8 cellular contexts compared by ENCODE assay signal in the genomic region with DNA sequence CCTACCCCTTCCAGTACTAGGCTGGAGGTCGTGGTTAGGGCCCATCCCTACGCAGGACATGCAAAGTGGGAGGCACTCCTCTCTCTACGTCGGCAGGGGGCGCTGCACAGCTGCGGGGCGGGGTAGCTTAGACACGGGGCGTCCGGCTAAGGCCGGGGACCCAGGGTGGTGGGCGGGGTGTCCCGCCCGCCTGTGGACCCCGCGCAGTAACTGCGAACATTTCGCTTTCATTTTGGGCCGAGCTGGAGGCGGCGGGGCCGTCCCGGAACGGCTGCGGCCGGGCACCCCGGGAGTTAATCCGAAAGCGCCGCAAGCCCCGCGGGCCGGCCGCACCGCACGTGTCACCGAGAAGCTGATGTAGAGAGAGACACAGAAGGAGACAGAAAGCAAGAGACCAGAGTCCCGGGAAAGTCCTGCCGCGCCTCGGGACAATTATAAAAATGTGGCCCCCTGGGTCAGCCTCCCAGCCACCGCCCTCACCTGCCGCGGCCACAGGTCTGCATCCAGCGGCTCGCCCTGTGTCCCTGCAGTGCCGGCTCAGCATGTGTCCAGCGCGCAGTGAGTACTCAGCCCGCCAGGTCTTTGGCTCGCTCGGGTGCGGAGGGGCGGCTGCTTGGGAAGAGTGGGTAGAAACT. TPM values are rescaled to one million over a fixed set of nuclear protein-coding genes. Genes with fewer than 3 reads are reported as not detected.
DNase-seq lines count a peak whose midpoint lies in the region; ATAC-seq and TF ChIP-seq lines count a peak whose summit lies in the region.

Gene IL12A, plus strand, starts transcription at position 219 of the 635 bp plus-strand sequence.

- H3K27ac Mint-ChIP-seq in Caco-2 (ENCODE audit: unreplicated experiment), result no peak within 1 kb of the TSS

- DNase-seq in Caco-2 (peak; percentile 80 to 86), foreskin keratinocyte (peak in 1 of 2 donors; percentile 51), superior temporal gyrus (ENCODE audit: extremely low spot score) (peak; percentile 79)
- DNase-seq in activated T-helper 9 cell treated with anti-CD3 and anti-CD28 coated beads, Interleukin-2, amount 50 U/mL, for 16 hours (ENCODE audit: low read depth), result peak; percentile 70

- H3K36me3 ChIP-seq in Caco-2 (ENCODE audit: control insufficient read depth, insufficient read depth, low read length), result no peaks in the 10 kb centered on the region
- H3K36me3 ChIP-seq in neutrophil, result no peaks in the 10 kb centered on the region

- H3K9me3 Mint-ChIP-seq in Caco-2 (ENCODE audit: unreplicated experiment), result peaks cover 9% of the 10 kb centered on the region

- no TSS peak for BruUV-seq in Caco-2 (replicated peaks; lab: Mats Ljungman, UMichigan)

- peak; percentile 91 for TF ChIP-seq CTCF in Caco-2 (IDR thresholded peaks at IDR 0.05; ENCODE audit: insufficient read depth in 1 of 2, low read depth in 1 of 2, low read length in 1 of 2, severe bottlenecking in 1 of 2, unreplicated experiment in 1 of 2)
- peak; percentile 87 for TF ChIP-seq CTCF in foreskin keratinocyte (conservative IDR thresholded peaks at IDR 0.05)
- peak; percentile 78 for TF ChIP-seq CTCF in neutrophil (IDR thresholded peaks at IDR 0.05)

- peaks cover 18% of the 10 kb centered on the region for H3K4me1 Mint-ChIP-seq in Caco-2 (ENCODE audit: low read depth, unreplicated experiment)

- POLR2A ChIA-PET in Caco-2 (lab: Charles Lee), result no interaction called here

- peak within 1 kb of the TSS; percentile 83 for H3K4me3 Mint-ChIP-seq in Caco-2 (ENCODE audit: unreplicated experiment)

- H3K27me3 ChIP-seq in Caco-2 (replicated peaks; ENCODE audit: control insufficient read depth, insufficient read depth, low read length), result no peaks in the 10 kb centered on the region
- no peaks in the 10 kb centered on the region for H3K27me3 ChIP-seq in foreskin keratinocyte
- peaks cover 20% of the 10 kb centered on the region for H3K27me3 ChIP-seq in neutrophil

- H3K4me1 ChIP-seq in Caco-2 (peaks cover 11% of the 10 kb centered on the region), foreskin keratinocyte (no peaks in the 10 kb centered on the region), neutrophil (ENCODE audit: control insufficient read depth in 1 of 2, insufficient read depth in 1 of 2, low read depth in 1 of 2, low read length in 1 of 2) (peaks cover 4 to 11% of the 10 kb centered on the region in 2 experiments)

- peak within 1 kb of the TSS; percentile 44 for H3K27ac ChIP-seq in foreskin keratinocyte
- no peak within 1 kb of the TSS for H3K27ac ChIP-seq in neutrophil

- 0 out of 2 replicates have a peak, but pooled peaks cover 5% of the 10 kb centered on the region for H3K9me3 ChIP-seq in Caco-2
- H3K9me3 ChIP-seq in neutrophil, result no peaks in the 10 kb centered on the region

- no peaks in the 10 kb centered on the region for H3K36me3 Mint-ChIP-seq in Caco-2 (ENCODE audit: insufficient read depth, unreplicated experiment)

- no peaks in the 10 kb centered on the region for H3K27me3 Mint-ChIP-seq in Caco-2 (ENCODE audit: insufficient read depth, unreplicated experiment)

- CTCF ChIA-PET in Caco-2 (lab: Charles Lee), result interaction anchor here (0.8 to 4.1 kb wide), 9 partner anchors 10 to 402 kb away, joined by 3 to 28 read pairs (median 5); no protein-coding TSS in a partner anchor

- ATAC-seq in GM19438 (IDR thresholded peaks at IDR 0.05; ENCODE audit: low read depth, unreplicated experiment) (peak; percentile 95), HG03558 (IDR thresholded peaks at IDR 0.05; ENCODE audit: extremely low read depth, unreplicated experiment) (peak; percentile 79), foreskin keratinocyte (peak; percentile 94)

- H3K4me3 ChIP-seq in Caco-2 (ENCODE audit: low read depth, low read length), result peak within 1 kb of the TSS; percentile 55
- H3K4me3 ChIP-seq in neutrophil (ENCODE audit: low read depth in 1 of 2, low read length in 1 of 2), result peak within 1 kb of the TSS; percentile 58 to 71

- intact Hi-C loops in Caco-2 (cut with micrococcal nuclease; ENCODE audit: unreplicated experiment), result loop anchor here (1.0 to 5.0 kb wide), 3 partner anchors 18 to 499 kb away; no protein-coding TSS in a partner anchor

TF ChIP-seq in PFSK-1, 5 proteins besides CTCF, POLR2A, EP300 and RAD21:
- TF ChIP-seq TAF1 (IDR thresholded peaks at IDR 0.05; ENCODE audit: borderline replicate concordance, insufficient read depth, low read length) (no peak), POLR2AphosphoS5 (IDR thresholded peaks at IDR 0.05; ENCODE audit: low read depth, low read length) (no peak), SIN3A (IDR thresholded peaks at IDR 0.05; ENCODE audit: borderline replicate concordance, insufficient read depth, low read length) (peak; percentile 60; the same call in 1 of the 2 replicates), FOXP2 (optimal IDR thresholded peaks at IDR 0.05; ENCODE audit: borderline replicate concordance, extremely low read depth, extremely low read length, insufficient read depth) (no peak)
- TF ChIP-seq, protein P1, sequence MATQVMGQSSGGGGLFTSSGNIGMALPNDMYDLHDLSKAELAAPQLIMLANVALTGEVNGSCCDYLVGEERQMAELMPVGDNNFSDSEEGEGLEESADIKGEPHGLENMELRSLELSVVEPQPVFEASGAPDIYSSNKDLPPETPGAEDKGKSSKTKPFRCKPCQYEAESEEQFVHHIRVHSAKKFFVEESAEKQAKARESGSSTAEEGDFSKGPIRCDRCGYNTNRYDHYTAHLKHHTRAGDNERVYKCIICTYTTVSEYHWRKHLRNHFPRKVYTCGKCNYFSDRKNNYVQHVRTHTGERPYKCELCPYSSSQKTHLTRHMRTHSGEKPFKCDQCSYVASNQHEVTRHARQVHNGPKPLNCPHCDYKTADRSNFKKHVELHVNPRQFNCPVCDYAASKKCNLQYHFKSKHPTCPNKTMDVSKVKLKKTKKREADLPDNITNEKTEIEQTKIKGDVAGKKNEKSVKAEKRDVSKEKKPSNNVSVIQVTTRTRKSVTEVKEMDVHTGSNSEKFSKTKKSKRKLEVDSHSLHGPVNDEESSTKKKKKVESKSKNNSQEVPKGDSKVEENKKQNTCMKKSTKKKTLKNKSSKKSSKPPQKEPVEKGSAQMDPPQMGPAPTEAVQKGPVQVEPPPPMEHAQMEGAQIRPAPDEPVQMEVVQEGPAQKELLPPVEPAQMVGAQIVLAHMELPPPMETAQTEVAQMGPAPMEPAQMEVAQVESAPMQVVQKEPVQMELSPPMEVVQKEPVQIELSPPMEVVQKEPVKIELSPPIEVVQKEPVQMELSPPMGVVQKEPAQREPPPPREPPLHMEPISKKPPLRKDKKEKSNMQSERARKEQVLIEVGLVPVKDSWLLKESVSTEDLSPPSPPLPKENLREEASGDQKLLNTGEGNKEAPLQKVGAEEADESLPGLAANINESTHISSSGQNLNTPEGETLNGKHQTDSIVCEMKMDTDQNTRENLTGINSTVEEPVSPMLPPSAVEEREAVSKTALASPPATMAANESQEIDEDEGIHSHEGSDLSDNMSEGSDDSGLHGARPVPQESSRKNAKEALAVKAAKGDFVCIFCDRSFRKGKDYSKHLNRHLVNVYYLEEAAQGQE (IDR thresholded peaks at IDR 0.05; ENCODE audit: insufficient read depth in 1 of 2, low read depth in 2 of 2, low read length in 2 of 2), result no peak
TF ChIP-seq in PFSK-1: peak in this region for 1.

RNA-seq across cellular contexts. Expression of gene IL12A, which starts in this region (rescaled TPM):
- 0.60 and 0.95 TPM in 2 replicates for total RNA-seq in Caco-2 (2022)
- polyA plus RNA-seq in PFSK-1 (2012; ENCODE audit: insufficient read length, low read depth), result 1.6 TPM
- 0.20 and 0.74 TPM in 2 replicates for total RNA-seq in foreskin keratinocyte
- 0.26 and 0.54 TPM in 2 replicates for polyA plus RNA-seq in foreskin keratinocyte

Comparison
In these comparisons a context has a peak if more than half of its experiments do, and no peak if none do; other contexts are left out.
1. Peak in DNase-seq and H3K4me3 ChIP-seq in Caco-2; RNA of the gene not detected or under 1 TPM.
2. Peak in ATAC-seq and H3K27ac ChIP-seq in foreskin keratinocyte; RNA of the gene not detected or under 1 TPM.